ENCODE assay signal across 21 cellular contexts in genomic region chr12:112308184-112308583, GRCh38.
DNase-seq lines count a peak whose midpoint lies in the region; ATAC-seq and TF ChIP-seq lines count a peak whose summit lies in the region.
"Had no signal": no experiment of that assay in that cellular context is flagged by ENCODE, and none has a peak within 500 bp of the region (broad histone marks: within the 10 kb centered on the region; RNA-seq: fewer than 3 reads in every experiment).

No MANE protein-coding gene starts in this region.

- DNase-seq in left ventricle myocardium inferior (no peak), cardiac septum (ENCODE audit: low spot score) (no peak), cerebellar cortex (ENCODE audit: low spot score) (peak; percentile 50), neural progenitor cell (ENCODE audit: low spot score) (no peak), NCI-H1694 treated with DMSO at 0.1 percent for 48 hours (lab: John Stamatoyannopoulos, UW) (no peak)
- DNase-seq: Caco-2; CD4-positive, CD25-positive, alpha-beta regulatory T cell; CD8-positive, alpha-beta T cell; DMS153; DND-41; GDM1; H9 had no signal

- TF ChIP-seq CTCF in left ventricle myocardium inferior (IDR thresholded peaks at IDR 0.05; ENCODE audit: borderline replicate concordance) (no peak), VCaP (conservative IDR thresholded peaks at IDR 0.05) (no peak), neural progenitor cell (IDR thresholded peaks at IDR 0.05) (no peak)

- H3K9me3 Mint-ChIP-seq in neural progenitor cell = no peaks in the 10 kb centered on the region
- H3K9me3 Mint-ChIP-seq: CD4-positive, CD25-positive, alpha-beta regulatory T cell; CD8-positive, alpha-beta T cell; GM23338; H9 had no signal

- H3K27ac ChIP-seq in left ventricle myocardium inferior (replicated peaks) (peak overlapping the region; percentile 25), VCaP (peak overlapping the region; percentile 87; the same call in 1 of the 2 replicates), neural progenitor cell (no peak overlapping the region)
- H3K27ac ChIP-seq: 22Rv1, BLaER1, C4-2B had no signal

- no peak overlapping the region for H3K4me3 Mint-ChIP-seq in neural progenitor cell
- H3K4me3 Mint-ChIP-seq: B cell; CD4-positive, CD25-positive, alpha-beta regulatory T cell; CD8-positive, alpha-beta T cell; GM23338; H9 had no signal

- H3K4me3 ChIP-seq in left ventricle myocardium inferior (no peak overlapping the region), neural progenitor cell (no peak overlapping the region)
- H3K4me3 ChIP-seq: BLaER1, GM23338 had no signal

- H3K27ac Mint-ChIP-seq in neural progenitor cell = no peak overlapping the region
- H3K27ac Mint-ChIP-seq: B cell; CD8-positive, alpha-beta T cell had no signal

- H3K4me1 ChIP-seq in left ventricle myocardium inferior = peaks cover 25% of the 10 kb centered on the region
- no peaks in the 10 kb centered on the region for H3K4me1 ChIP-seq in neural progenitor cell
- H3K4me1 ChIP-seq: Caco-2 had no signal

- H3K4me2 ChIP-seq in neural progenitor cell = no peak overlapping the region
- H3K4me2 ChIP-seq: BLaER1, GM23338 had no signal

- H4K20me1 ChIP-seq in neural progenitor cell (ENCODE audit: low read depth) = no peaks in the 10 kb centered on the region
- H4K20me1 ChIP-seq: BLaER1 had no signal

- no peaks in the 10 kb centered on the region for H3F3A ChIP-seq in neural progenitor cell (ENCODE audit: low read depth)

- H3K79me2 ChIP-seq in neural progenitor cell (ENCODE audit: low read depth) = no peaks in the 10 kb centered on the region

- peaks cover 38% of the 10 kb centered on the region for H3K36me3 ChIP-seq in left ventricle myocardium inferior
- no peaks in the 10 kb centered on the region for H3K36me3 ChIP-seq in neural progenitor cell

- H2AFZ ChIP-seq in neural progenitor cell (replicated peaks) = no peak overlapping the region
- H2AFZ ChIP-seq: GM23338 had no signal

- no peak overlapping the region for H3K9ac ChIP-seq in neural progenitor cell
- H3K9ac ChIP-seq: BLaER1 had no signal

- H3K27me3 ChIP-seq in left ventricle myocardium inferior (ENCODE audit: low read depth) (no peaks in the 10 kb centered on the region), neural progenitor cell (no peaks in the 10 kb centered on the region)
- H3K27me3 ChIP-seq: BLaER1 had no signal

- H3K9me3 ChIP-seq in left ventricle myocardium inferior (replicated peaks) (no peaks in the 10 kb centered on the region), neural progenitor cell (ENCODE audit: low read depth) (no peaks in the 10 kb centered on the region)
- H3K9me3 ChIP-seq: BLaER1, Caco-2 had no signal

- H3K36me3 Mint-ChIP-seq in neural progenitor cell = peaks cover 19% of the 10 kb centered on the region

- H3K4me1 Mint-ChIP-seq in neural progenitor cell = no peaks in the 10 kb centered on the region
- H3K4me1 Mint-ChIP-seq: GM23338 had no signal

- intact Hi-C loops in left ventricle myocardium inferior (cut with micrococcal nuclease) = no loop called here
- intact Hi-C loops in cardiac septum (cut with DNase I) = no loop called here

- no peaks in the 10 kb centered on the region for H3K27me3 Mint-ChIP-seq in neural progenitor cell (ENCODE audit: insufficient read depth, low read depth)
- H3K27me3 Mint-ChIP-seq: B cell; CD4-positive, CD25-positive, alpha-beta regulatory T cell had no signal

- ATAC-seq in HG03097 (IDR thresholded peaks at IDR 0.05; ENCODE audit: low FRiP score, unreplicated experiment) (no peak), HG03354 (IDR thresholded peaks at IDR 0.05; ENCODE audit: poor library complexity, severe bottlenecking, unreplicated experiment) (no peak)
- ATAC-seq: CD8-positive, alpha-beta T cell; GM23338; HCT116 had no signal
